32 cellular contexts compared by ENCODE assay signal in the genomic region with DNA sequence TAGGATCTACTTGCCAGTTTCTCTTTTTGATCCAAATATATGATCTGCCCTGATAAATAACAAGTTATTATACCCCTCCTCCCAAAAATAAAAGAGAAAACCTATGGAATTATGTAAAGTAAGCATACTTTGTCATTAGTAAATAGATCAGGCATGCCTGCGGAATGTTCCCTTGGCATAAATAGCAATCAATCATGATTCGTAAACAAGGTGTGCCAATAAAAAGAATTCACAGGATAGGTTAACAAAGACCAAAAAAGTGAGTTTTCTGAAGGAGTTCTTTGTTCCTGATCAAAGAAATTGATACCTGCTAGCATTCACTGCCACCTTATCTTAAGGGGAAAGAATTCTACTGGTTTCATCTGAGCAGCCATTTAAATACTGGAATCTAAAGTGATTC. TPM values are rescaled to one million over a fixed set of nuclear protein-coding genes. Genes with fewer than 3 reads are reported as not detected.
DNase-seq lines count a peak whose midpoint lies in the region; ATAC-seq and TF ChIP-seq lines count a peak whose summit lies in the region.
"Had no signal": no experiment of that assay in that cellular context is flagged by ENCODE, and none has a peak within 500 bp of the region (broad histone marks: within the 10 kb centered on the region; RNA-seq: fewer than 3 reads in every experiment).

No MANE protein-coding gene starts in this region.

- H3K27ac Mint-ChIP-seq in stimulated activated naive CD8-positive, alpha-beta T cell treated with anti-CD3 and anti-CD28 coated beads, Interleukin-15, Interleukin-2, amounts not matched to agents 100 ng/mL and 50 ng/mL, for 24 hours, result peak overlapping the region; percentile 33
- H3K27ac Mint-ChIP-seq in T-helper 17 cell, result peak overlapping the region; percentile 77
- H3K27ac Mint-ChIP-seq: CD8-positive, alpha-beta T cell; nephron progenitor cell had no signal

- no peak overlapping the region for H4K91ac ChIP-seq in mesenchymal stem cell (ENCODE audit: low read length)

- H3K9ac ChIP-seq in mesenchymal stem cell (ENCODE audit: low read length), result peak overlapping the region; percentile 42

- WGBS in mesenchymal stem cell, result 96% methylated on average over 2 of the region's 2 CpGs
- 44 to 86% methylated on average over 2 of the region's 2 CpGs for WGBS in esophagus squamous epithelium, 2 donors

- no peak overlapping the region for H3K4me2 ChIP-seq in mesenchymal stem cell (ENCODE audit: low read length, poor library complexity, severe bottlenecking)
- H3K4me2 ChIP-seq: PC-9 had no signal

- no peak overlapping the region for H2AK5ac ChIP-seq in mesenchymal stem cell (ENCODE audit: low read length, severe bottlenecking)

- TF ChIP-seq POLR2A in esophagus squamous epithelium (IDR thresholded peaks at IDR 0.05), result no peak

- H3K14ac ChIP-seq in mesenchymal stem cell (ENCODE audit: low read length in 2 of 2), result no peak overlapping the region

- no peak overlapping the region for H2BK120ac ChIP-seq in mesenchymal stem cell (ENCODE audit: low read depth, low read length)

- H3K36me3 Mint-ChIP-seq in stimulated activated naive CD8-positive, alpha-beta T cell treated with anti-CD3 and anti-CD28 coated beads, Interleukin-15, Interleukin-2, amounts not matched to agents 100 ng/mL and 50 ng/mL, for 24 hours (ENCODE audit: low read depth), result peaks cover 10% of the 10 kb centered on the region
- peaks cover 10% of the 10 kb centered on the region for H3K36me3 Mint-ChIP-seq in T-helper 17 cell (ENCODE audit: low read depth)
- H3K36me3 Mint-ChIP-seq: CD8-positive, alpha-beta T cell had no signal

- H2BK12ac ChIP-seq in mesenchymal stem cell (ENCODE audit: low read length in 2 of 2), result no peak overlapping the region

- no peak overlapping the region for H2BK5ac ChIP-seq in mesenchymal stem cell (ENCODE audit: low read depth, low read length, poor library complexity, severe bottlenecking)

- no peak overlapping the region for H3K23ac ChIP-seq in mesenchymal stem cell (ENCODE audit: low read length in 2 of 2)

- H3K4me3 ChIP-seq in mesenchymal stem cell (ENCODE audit: insufficient read depth in 1 of 2, low read depth in 1 of 2, low read length in 2 of 2) (no peak overlapping the region), esophagus squamous epithelium (no peak overlapping the region)
- H3K4me3 ChIP-seq: ascending aorta, lower lobe of right lung, mucosa of descending colon, PC-9, skin epidermis, thoracic aorta, uterus had no signal

- H3K9me3 ChIP-seq in T-helper 17 cell (ENCODE audit: control insufficient read depth, low read length, poor library complexity, severe bottlenecking) (no peaks in the 10 kb centered on the region), mesenchymal stem cell (ENCODE audit: control insufficient read depth, low read length) (no peaks in the 10 kb centered on the region), esophagus squamous epithelium (no peaks in the 10 kb centered on the region)
- H3K9me3 ChIP-seq: ascending aorta, lower lobe of right lung, mucosa of descending colon, thoracic aorta, uterus had no signal

- H3K27me3 Mint-ChIP-seq in stimulated activated naive CD8-positive, alpha-beta T cell treated with anti-CD3 and anti-CD28 coated beads, Interleukin-15, Interleukin-2, amounts not matched to agents 100 ng/mL and 50 ng/mL, for 24 hours, result no peaks in the 10 kb centered on the region
- no peaks in the 10 kb centered on the region for H3K27me3 Mint-ChIP-seq in T-helper 17 cell
- H3K27me3 Mint-ChIP-seq: effector memory CD8-positive, alpha-beta T cell had no signal

- H3K18ac ChIP-seq in mesenchymal stem cell (ENCODE audit: low read depth in 1 of 2, low read length in 2 of 2), result no peak overlapping the region

- no peaks in the 10 kb centered on the region for H3K27me3 ChIP-seq in mesenchymal stem cell (ENCODE audit: control insufficient read depth in 1 of 2, insufficient read depth in 1 of 2, low read length in 2 of 2)
- no peaks in the 10 kb centered on the region for H3K27me3 ChIP-seq in esophagus squamous epithelium
- H3K27me3 ChIP-seq: ascending aorta, uterus had no signal

- no peak overlapping the region for H2AFZ ChIP-seq in mesenchymal stem cell (ENCODE audit: low read depth, low read length)
- H2AFZ ChIP-seq: PC-9 had no signal

- H3K4me3 Mint-ChIP-seq in stimulated activated naive CD8-positive, alpha-beta T cell treated with anti-CD3 and anti-CD28 coated beads, Interleukin-15, Interleukin-2, amounts not matched to agents 100 ng/mL and 50 ng/mL, for 24 hours, result no peak overlapping the region
- peak overlapping the region; percentile 26 for H3K4me3 Mint-ChIP-seq in T-helper 17 cell
- H3K4me3 Mint-ChIP-seq: CD8-positive, alpha-beta T cell; nephron progenitor cell had no signal

- H3K79me1 ChIP-seq in mesenchymal stem cell (replicated peaks; ENCODE audit: low read length, poor library complexity, severe bottlenecking), result no peaks in the 10 kb centered on the region

- no peak overlapping the region for H3K4ac ChIP-seq in mesenchymal stem cell (ENCODE audit: low read depth in 1 of 2, low read length in 2 of 2)

- intact Hi-C loops in esophagus squamous epithelium (cut with DNase I), result no loop called here

- no peaks in the 10 kb centered on the region for H3K9me3 Mint-ChIP-seq in stimulated activated naive CD8-positive, alpha-beta T cell treated with anti-CD3 and anti-CD28 coated beads, Interleukin-15, Interleukin-2, amounts not matched to agents 100 ng/mL and 50 ng/mL, for 24 hours
- H3K9me3 Mint-ChIP-seq: CD8-positive, alpha-beta T cell; effector memory CD8-positive, alpha-beta T cell had no signal

- H3K36me3 ChIP-seq in mesenchymal stem cell (ENCODE audit: control insufficient read depth in 1 of 2, insufficient read depth in 2 of 2, low read depth in 1 of 2, low read length in 2 of 2) (peaks cover 6 to 14% of the 10 kb centered on the region in 2 experiments), esophagus squamous epithelium (no peaks in the 10 kb centered on the region)
- H3K36me3 ChIP-seq: ascending aorta, lower lobe of right lung, thoracic aorta, uterus had no signal

- H2BK15ac ChIP-seq in mesenchymal stem cell (ENCODE audit: low read depth, poor library complexity, severe bottlenecking), result no peak overlapping the region

- H4K8ac ChIP-seq in mesenchymal stem cell (ENCODE audit: low read length), result no peak overlapping the region

- DNase-seq in stimulated activated naive CD8-positive, alpha-beta T cell treated with anti-CD3 and anti-CD28 coated beads, Interleukin-15, Interleukin-2, amounts not matched to agents 100 U/mL and 50 U/mL, for 24 hours, result no peak
- DNase-seq in T-helper 17 cell, result no peak
- no peak for DNase-seq in mesenchymal stem cell
- DNase-seq in esophagus squamous epithelium (lab: John Stamatoyannopoulos, UW), result no peak
- no peak for DNase-seq in stimulated activated naive CD4-positive, alpha-beta T cell treated with Interleukin-2 at 50 U/mL for 16 hours (lab: John Stamatoyannopoulos, UW)
- DNase-seq: activated CD4-positive, alpha-beta T cell treated with anti-CD3 and anti-CD28 coated beads for 4 hours; activated CD8-positive, alpha-beta memory T cell treated with anti-CD3 and anti-CD28 coated beads for 24 hours; activated effector memory CD4-positive, alpha-beta T cell treated with anti-CD3 and anti-CD28 coated beads, Interleukin-2, amount 50 U/mL, for 16 hours; activated T-cell treated with anti-CD3 and anti-CD28 coated beads for 4 hours; CD8-positive, alpha-beta T cell; cortex of kidney; DMS 273 treated with DMSO at 0.1 percent for 48 hours; effector memory CD8-positive, alpha-beta T cell; foreskin melanocyte; lower lobe of right lung; mucosa of descending colon; NCI-H146; NCI-H345; NCI-H69; nephron progenitor cell; SHP77; stimulated activated naive CD4-positive, alpha-beta T cell; uterus had no signal

- H3K27ac ChIP-seq in mesenchymal stem cell (ENCODE audit: low read length, poor library complexity, severe bottlenecking), result peak overlapping the region; percentile 10
- H3K27ac ChIP-seq in esophagus squamous epithelium, result peak overlapping the region in 1 of 4 donors; percentile 25
- H3K27ac ChIP-seq: ascending aorta, lower lobe of right lung, PC-9, thoracic aorta had no signal

- peaks cover 58% of the 10 kb centered on the region for H3K4me1 Mint-ChIP-seq in stimulated activated naive CD8-positive, alpha-beta T cell treated with anti-CD3 and anti-CD28 coated beads, Interleukin-15, Interleukin-2, amounts not matched to agents 100 ng/mL and 50 ng/mL, for 24 hours (ENCODE audit: low read depth)
- peaks cover 59% of the 10 kb centered on the region for H3K4me1 Mint-ChIP-seq in T-helper 17 cell

- H3K4me1 ChIP-seq in mesenchymal stem cell (ENCODE audit: control insufficient read depth, insufficient read depth, low read depth, low read length) (peaks cover 14% of the 10 kb centered on the region), esophagus squamous epithelium (peaks cover 17 to 93% (median 40%) of the 10 kb centered on the region in 3 donors)

- ATAC-seq in stimulated activated naive CD8-positive, alpha-beta T cell treated with anti-CD3 and anti-CD28 coated beads, Interleukin-15, Interleukin-2, amounts not matched to agents 100 U/mL and 50 U/mL, for 24 hours, result no peak
- ATAC-seq in T-helper 17 cell (no peak), GM19023 (IDR thresholded peaks at IDR 0.05; ENCODE audit: unreplicated experiment) (no peak), GM18511 (IDR thresholded peaks at IDR 0.05; ENCODE audit: unreplicated experiment) (no peak)
- ATAC-seq: CD8-positive, alpha-beta T cell; effector memory CD8-positive, alpha-beta T cell; esophagus mucosa; HCT116; lower lobe of right lung; mucosa of descending colon had no signal

- no peak for TF ChIP-seq CTCF in esophagus squamous epithelium (IDR thresholded peaks at IDR 0.05)

RNA-seq across cellular contexts. Expression of a gene that starts 11.9 kb away (rescaled TPM):
- total RNA-seq in T-helper 17 cell (100 to 1,000 TPM; 392 to 428 TPM), esophagus squamous epithelium (100 to 1,000 TPM in 3 of 4 donors, 10 to 100 TPM in 1; 70.5 to 323 (median 161) TPM)
- 1,059 TPM for polyA plus RNA-seq in mesenchymal stem cell (2013, experiment 1 of 2)
- polyA plus RNA-seq in mesenchymal stem cell (2013, experiment 2 of 2), result 1,073 TPM
